In the genomic region with DNA sequence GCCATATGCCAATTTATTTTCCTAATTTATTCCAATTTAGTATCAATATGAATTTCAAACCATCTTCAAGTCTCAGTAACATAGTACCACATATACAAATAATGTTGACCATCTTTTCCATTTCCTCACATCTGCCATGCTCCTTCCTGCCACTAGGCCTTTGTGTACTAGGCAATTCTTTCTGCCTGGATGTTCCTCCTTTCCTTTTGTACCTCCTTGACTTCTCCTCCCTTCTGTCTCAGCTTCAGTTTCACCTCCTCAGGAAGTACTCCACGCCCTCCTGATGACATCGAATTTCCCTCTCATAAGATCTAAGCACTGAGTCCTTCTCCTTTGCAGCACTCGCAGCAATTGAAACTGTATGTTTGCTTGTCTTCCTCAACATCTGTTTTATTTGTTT, we compare ENCODE assay signal across 8 cellular contexts.
DNase-seq lines count a peak whose midpoint lies in the region; ATAC-seq and TF ChIP-seq lines count a peak whose summit lies in the region.

No MANE protein-coding gene starts in this region.

- peak; percentile 62 for TF ChIP-seq CTCF in GM12873 (IDR thresholded peaks at IDR 0.05; ENCODE audit: insufficient read depth, low read depth, low read length, missing control alignments)
- TF ChIP-seq CTCF in epithelial cell of esophagus (IDR thresholded peaks at IDR 0.05; ENCODE audit: insufficient read depth, low read depth, low read length, missing control alignments): peak; percentile 22

- no peak overlapping the region for H3K4me3 ChIP-seq in epithelial cell of esophagus (ENCODE audit: low read length)

- ATAC-seq in HG02885 (IDR thresholded peaks at IDR 0.05; ENCODE audit: poor library complexity, unreplicated experiment): no peak

- DNase-seq in NOMO-1 treated with DMSO at 0.1 percent for 48 hours (lab: John Stamatoyannopoulos, UW; ENCODE audit: unreplicated experiment): peak; percentile 89
- DNase-seq in epithelial cell of esophagus (ENCODE audit: low read depth): no peak
- DNase-seq in putamen (ENCODE audit: low spot score): peak; percentile 31
- no peak for DNase-seq in cerebellar nuclear complex (lab: John Stamatoyannopoulos, UW)
- DNase-seq in NCI-H2107 (lab: John Stamatoyannopoulos, UW): no peak
- no peak for DNase-seq in cerebellar cortex (ENCODE audit: low spot score)

Comparison
In these comparisons a context has a peak if more than half of its experiments do, and no peak if none do; other contexts are left out.
1. DNase-seq: peak in NOMO-1 treated with DMSO at 0.1 percent for 48 hours (single experiment) and putamen (single experiment); none in epithelial cell of esophagus (single experiment), cerebellar nuclear complex (0 of 2), NCI-H2107 (single experiment) and cerebellar cortex (single experiment).